In genomic region chr1:18953656-18954259, GRCh38 we compare ENCODE assay signal across 10 cellular contexts. TPM values are rescaled to one million over a fixed set of nuclear protein-coding genes. Genes with fewer than 3 reads are reported as not detected.
DNase-seq lines count a peak whose midpoint lies in the region; ATAC-seq and TF ChIP-seq lines count a peak whose summit lies in the region.
"Had no signal": no experiment of that assay in that cellular context is flagged by ENCODE, and none has a peak within 500 bp of the region (broad histone marks: within the 10 kb centered on the region; RNA-seq: fewer than 3 reads in every experiment).

No MANE protein-coding gene starts in this region.

- H3K27me3 ChIP-seq in PC-9 (ENCODE audit: insufficient read depth, low read depth): no peaks in the 10 kb centered on the region

- H3K27ac Mint-ChIP-seq in CD14-positive monocyte (peak overlapping the region in 5 of 7 donors; percentile 37 to 93 (median 65)), endothelial cell (ENCODE audit: unreplicated experiment) (peak overlapping the region; percentile 20), neural crest cell (ENCODE audit: unreplicated experiment) (no peak overlapping the region)

- intact Hi-C loops in CD14-positive monocyte (cut with micrococcal nuclease): loop anchor here in 1 of 2 donors (2.0 kb wide), 1 partner anchor 27 kb away; no protein-coding TSS in a partner anchor
- intact Hi-C loops in PC-9 (cut with micrococcal nuclease; ENCODE audit: unreplicated experiment): loop anchor here (10.0 kb wide), 1 partner anchor 49 kb away; the partner anchor contains the start of gene ALDH4A1

- H3F3A ChIP-seq in PC-9 (ENCODE audit: insufficient read depth, low read depth): no peaks in the 10 kb centered on the region

- BruUV-seq in PC-9 (replicated peaks; lab: Mats Ljungman, UMichigan): no TSS peak

- no peaks in the 10 kb centered on the region for H3K9me3 ChIP-seq in PC-9 (ENCODE audit: insufficient read depth, low read depth)

- peak overlapping the region; percentile 79 for H3K4me2 ChIP-seq in PC-9

- POLR2A ChIA-PET in PC-9 (lab: Charles Lee; ENCODE audit: unreplicated experiment): no interaction called here

- CTCF ChIA-PET in PC-9 (lab: Charles Lee): no interaction called here

- H3K79me2 ChIP-seq in PC-9 (ENCODE audit: low read depth): peaks cover 59% of the 10 kb centered on the region

- peaks cover 73% of the 10 kb centered on the region for H3K4me1 Mint-ChIP-seq in CD14-positive monocyte
- peaks cover 48% of the 10 kb centered on the region for H3K4me1 Mint-ChIP-seq in endothelial cell (ENCODE audit: unreplicated experiment)
- peaks cover 48% of the 10 kb centered on the region for H3K4me1 Mint-ChIP-seq in neural crest cell

- DNase-seq in CD14-positive monocyte (ENCODE audit: low spot score) (no peak), PC-9 (no peak), endothelial cell (ENCODE audit: low spot score) (no peak), neural crest cell (ENCODE audit: low read depth, low spot score) (no peak), GM03348 (ENCODE audit: low spot score) (no peak), CD1c-positive myeloid dendritic cell (ENCODE audit: extremely low spot score) (no peak), NCI-H345 treated with DMSO at 0.1 percent for 48 hours (lab: John Stamatoyannopoulos, UW; ENCODE audit: unreplicated experiment) (no peak)
- DNase-seq: OCI-M1; stimulated activated CD4-positive, alpha-beta T cell treated with anti-CD3 and anti-CD28 coated beads, Interleukin-2, amount 100 ng/mL, for 24 hours had no signal

- ATAC-seq in HG03025 (IDR thresholded peaks at IDR 0.05; ENCODE audit: low FRiP score, unreplicated experiment): no peak

- H3K4me3 Mint-ChIP-seq in CD14-positive monocyte (peak overlapping the region; percentile 91 to 92), endothelial cell (ENCODE audit: unreplicated experiment) (peak overlapping the region; percentile 27), neural crest cell (peak overlapping the region; percentile 90)

- H3K36me3 Mint-ChIP-seq in CD14-positive monocyte: peaks cover 26 to 30% of the 10 kb centered on the region in 2 donors
- H3K36me3 Mint-ChIP-seq in endothelial cell (ENCODE audit: low read depth, unreplicated experiment): peaks cover 6% of the 10 kb centered on the region
- no peaks in the 10 kb centered on the region for H3K36me3 Mint-ChIP-seq in neural crest cell (ENCODE audit: low read depth)

- H3K4me3 ChIP-seq in PC-9: peak overlapping the region; percentile 80; the same call in 1 of the 2 replicates

- H3K4me1 ChIP-seq in PC-9 (replicated peaks; ENCODE audit: insufficient read depth): peaks cover 20% of the 10 kb centered on the region

- no peak overlapping the region for H3K27ac ChIP-seq in PC-9

- no peaks in the 10 kb centered on the region for H3K36me3 ChIP-seq in PC-9 (ENCODE audit: low read depth)

- H3K9me2 ChIP-seq in PC-9 (ENCODE audit: insufficient read depth): no peaks in the 10 kb centered on the region

- H3K9me3 Mint-ChIP-seq in CD14-positive monocyte: peaks cover 0 to 7% (median 0%) of the 10 kb centered on the region in 7 donors
- H3K9me3 Mint-ChIP-seq in endothelial cell (ENCODE audit: unreplicated experiment): no peaks in the 10 kb centered on the region
- no peaks in the 10 kb centered on the region for H3K9me3 Mint-ChIP-seq in neural crest cell

- peaks cover 7% of the 10 kb centered on the region for H4K20me1 ChIP-seq in PC-9 (ENCODE audit: insufficient read depth)

- peaks cover 27 to 42% (median 32%) of the 10 kb centered on the region in 3 donors for H3K27me3 Mint-ChIP-seq in CD14-positive monocyte (ENCODE audit: low read depth in 3 of 3)
- peaks cover 13% of the 10 kb centered on the region for H3K27me3 Mint-ChIP-seq in endothelial cell (ENCODE audit: unreplicated experiment)
- H3K27me3 Mint-ChIP-seq in neural crest cell (ENCODE audit: low read depth): peaks cover 33% of the 10 kb centered on the region

- H2AFZ ChIP-seq in PC-9: no peak overlapping the region

- TF ChIP-seq CTCF in CD14-positive monocyte (IDR thresholded peaks at IDR 0.05): no peak
- no peak for TF ChIP-seq CTCF in PC-9 (conservative IDR thresholded peaks at IDR 0.05)
- no peak for TF ChIP-seq CTCF in endothelial cell (IDR thresholded peaks at IDR 0.05; ENCODE audit: unreplicated experiment)
- no peak for TF ChIP-seq CTCF in neural crest cell (conservative IDR thresholded peaks at IDR 0.05)

RNA-seq across cellular contexts. Expression of gene IFFO2, which starts 2.7 kb away (rescaled TPM):
- polyA plus RNA-seq in CD14-positive monocyte: under 1 TPM; 0.78 to 0.94 TPM
- 11.7 and 16.5 TPM in 2 replicates for total RNA-seq in PC-9 (2021)
- 16.7 TPM for total RNA-seq in endothelial cell (ENCODE audit: unreplicated experiment)
- 9.8 and 9.9 TPM in 2 replicates for total RNA-seq in neural crest cell

RNA-seq across cellular contexts. Expression of gene ALDH4A1, which starts 51.4 kb away (rescaled TPM):
- polyA plus RNA-seq in CD14-positive monocyte: 1 to 10 TPM; 4.8 to 7.8 TPM
- 15.0 and 19.4 TPM in 2 replicates for total RNA-seq in PC-9 (2021)
- total RNA-seq in endothelial cell (ENCODE audit: unreplicated experiment): 27.8 TPM
- total RNA-seq in neural crest cell: 18.4 and 19.5 TPM in 2 replicates

Comparison
In these comparisons a context has a peak if more than half of its experiments do, and no peak if none do; other contexts are left out.
1. H3K4me3 Mint-ChIP-seq: peak in every context shown above with its lines; median percentile 92 in CD14-positive monocyte; 90 in neural crest cell; 27 in endothelial cell.